Comparison of ENCODE assay signal across 9 cellular contexts in genomic region chrX:152821145-152821765, GRCh38. TPM values are rescaled to one million over a fixed set of nuclear protein-coding genes. Genes with fewer than 3 reads are reported as not detected.
DNase-seq lines count a peak whose midpoint lies in the region; ATAC-seq and TF ChIP-seq lines count a peak whose summit lies in the region.
"Had no signal": no experiment of that assay in that cellular context is flagged by ENCODE, and none has a peak within 500 bp of the region (broad histone marks: within the 10 kb centered on the region; RNA-seq: fewer than 3 reads in every experiment).

No MANE protein-coding gene starts in this region.

- no peak overlapping the region for H3K4me2 ChIP-seq in OCI-LY3 (ENCODE audit: low read length)

- H3K4me3 Mint-ChIP-seq in CD8-positive, alpha-beta T cell: no peak overlapping the region

- H3K36me3 ChIP-seq in OCI-LY3 (replicated peaks; ENCODE audit: low read depth, low read length) (no peaks in the 10 kb centered on the region), stomach (no peaks in the 10 kb centered on the region)
- H3K36me3 ChIP-seq in CD8-positive, alpha-beta T cell (ENCODE audit: insufficient read depth, low read length): no peaks in the 10 kb centered on the region

- POLR2A ChIA-PET in CD8-positive, alpha-beta T cell (lab: Charles Lee): no interaction called here

- no peak for ATAC-seq in HG03045 (IDR thresholded peaks at IDR 0.05; ENCODE audit: unreplicated experiment)
- no peak for ATAC-seq in CD8-positive, alpha-beta T cell

- peak; percentile 71 for TF ChIP-seq CTCF in OCI-LY3 (IDR thresholded peaks at IDR 0.05; ENCODE audit: low read depth, low read length)
- peak; percentile 73 for TF ChIP-seq CTCF in epithelial cell of proximal tubule (conservative IDR thresholded peaks at IDR 0.05; ENCODE audit: low read depth, low read length)
- TF ChIP-seq CTCF in stomach (IDR thresholded peaks at IDR 0.05): peak in 5 of 7 experiments; percentile 6 to 39 (median 25)
- TF ChIP-seq CTCF in CD8-positive, alpha-beta T cell (IDR thresholded peaks at IDR 0.05): no peak

- H3K4me3 ChIP-seq in OCI-LY3 (ENCODE audit: low read length) (no peak overlapping the region), epithelial cell of proximal tubule (ENCODE audit: low read depth, low read length) (no peak overlapping the region), stomach (no peak overlapping the region)
- H3K4me3 ChIP-seq in CD8-positive, alpha-beta T cell (ENCODE audit: low read depth, low read length): no peak overlapping the region

- H3K9ac ChIP-seq in OCI-LY3 (ENCODE audit: low read length): no peak overlapping the region

- H2AFZ ChIP-seq in OCI-LY3 (ENCODE audit: low read depth, low read length): no peak overlapping the region

- H3K27ac ChIP-seq in OCI-LY3 (ENCODE audit: low read length): no peak overlapping the region
- no peak overlapping the region for H3K27ac ChIP-seq in stomach
- no peak overlapping the region for H3K27ac ChIP-seq in CD8-positive, alpha-beta T cell (ENCODE audit: low read depth, low read length)

- 0 out of 2 replicates have a peak, but pooled peaks cover 3% of the 10 kb centered on the region for H3K27me3 ChIP-seq in OCI-LY3 (ENCODE audit: low read depth, low read length)
- peaks cover 0 to 3% (median 0%) of the 10 kb centered on the region in 3 donors for H3K27me3 ChIP-seq in stomach
- H3K27me3 ChIP-seq in CD8-positive, alpha-beta T cell (ENCODE audit: insufficient read depth, low read length): no peaks in the 10 kb centered on the region

- WGBS in stomach, 5 donors: 38 to 54% (median 42%) methylated on average over 3 of the region's 3 CpGs

- H3K27me3 Mint-ChIP-seq in CD8-positive, alpha-beta T cell (ENCODE audit: low read depth): peaks cover 5% of the 10 kb centered on the region

- H3K4me1 ChIP-seq in OCI-LY3 (ENCODE audit: low read length): no peaks in the 10 kb centered on the region
- no peaks in the 10 kb centered on the region for H3K4me1 ChIP-seq in stomach
- H3K4me1 ChIP-seq in CD8-positive, alpha-beta T cell (ENCODE audit: insufficient read depth, low read length): no peaks in the 10 kb centered on the region

- intact Hi-C loops in stomach (cut with DNase I; ENCODE audit: low total_unique reads): no loop called here
- intact Hi-C loops in CD8-positive, alpha-beta T cell (cut with DNase I, micrococcal nuclease): no loop called here

- H3K9me3 ChIP-seq in OCI-LY3 (ENCODE audit: insufficient read depth, low read length) (no peaks in the 10 kb centered on the region), stomach (no peaks in the 10 kb centered on the region)
- H3K9me3 ChIP-seq in CD8-positive, alpha-beta T cell (ENCODE audit: low read length): no peaks in the 10 kb centered on the region

- peak; percentile 0 for DNase-seq in DMS114 treated with DMSO at 0.1 percent for 48 hours (lab: John Stamatoyannopoulos, UW; ENCODE audit: unreplicated experiment)
- DNase-seq in H4 (ENCODE audit: low spot score): peak; percentile 38
- no peak for DNase-seq in epithelial cell of proximal tubule (ENCODE audit: low read depth)
- DNase-seq in stomach: peak; percentile 52
- DNase-seq in NCI-H774 (lab: John Stamatoyannopoulos, UW): no peak
- DNase-seq in CD8-positive, alpha-beta T cell: no peak

- H3K79me2 ChIP-seq in OCI-LY3 (ENCODE audit: low read length): no peaks in the 10 kb centered on the region

- H3K36me3 Mint-ChIP-seq in CD8-positive, alpha-beta T cell: no peaks in the 10 kb centered on the region

- CTCF ChIA-PET in CD8-positive, alpha-beta T cell (lab: Charles Lee): interaction anchor here (1.0 to 1.4 kb wide), 3 partner anchors 9 to 13 kb away, joined by 3 read pairs; no protein-coding TSS in a partner anchor

- no peak for TF ChIP-seq EP300 in stomach (IDR thresholded peaks at IDR 0.05)

- H3K9me3 Mint-ChIP-seq in CD8-positive, alpha-beta T cell: no peaks in the 10 kb centered on the region

- H3K4me1 Mint-ChIP-seq in CD8-positive, alpha-beta T cell (ENCODE audit: low read depth): no peaks in the 10 kb centered on the region

- no peaks in the 10 kb centered on the region for H4K20me1 ChIP-seq in OCI-LY3 (ENCODE audit: insufficient read depth, low read length)

- TF ChIP-seq POLR2A in stomach (IDR thresholded peaks at IDR 0.05): no peak

- no peak overlapping the region for H3K27ac Mint-ChIP-seq in CD8-positive, alpha-beta T cell

RNA-seq across cellular contexts. Expression of gene CETN2, which starts 9.3 kb away (rescaled TPM):
- 68.5 and 69.1 TPM in 2 replicates for total RNA-seq in H4 (2014; rRNA removed; shearing (Covaris generic))
- 34.4 and 53.7 TPM in 2 replicates for total RNA-seq in epithelial cell of proximal tubule
- total RNA-seq in stomach: 10 to 100 TPM in 4 of 5 donors, 1 to 10 TPM in 1; 10.0 to 45.5 (median 29.0) TPM
- polyA plus RNA-seq in stomach: 10 to 100 TPM; 29.0 to 33.1 (median 32.4) TPM
- 1 to 10 TPM; 3.9 to 4.9 TPM for total RNA-seq in CD8-positive, alpha-beta T cell

RNA-seq across cellular contexts. Expression of gene NSDHL, which starts 9.6 kb away (rescaled TPM):
- total RNA-seq in H4 (2014; rRNA removed; shearing (Covaris generic)): 14.8 and 24.5 TPM in 2 replicates
- 19.3 and 47.4 TPM in 2 replicates for total RNA-seq in epithelial cell of proximal tubule
- 10 to 100 TPM in 1 of 5 donors, 1 to 10 TPM in 2, under 1 TPM in 2; 0.58 to 45.5 (median 6.8) TPM for total RNA-seq in stomach
- 10 to 100 TPM in 2 of 3 donors, 1 to 10 TPM in 1; 9.5 to 28.3 (median 15.6) TPM for polyA plus RNA-seq in stomach
- total RNA-seq in CD8-positive, alpha-beta T cell: 1 to 10 TPM; 3.3 to 3.6 TPM

RNA-seq across cellular contexts. Expression of gene MAGEA6, which starts 51.8 kb away (rescaled TPM):
- total RNA-seq in H4 (2014; rRNA removed; shearing (Covaris generic)): 65.0 and 82.7 TPM in 2 replicates
- total RNA-seq in epithelial cell of proximal tubule (not detected in 2 replicates), stomach (not detected)
- not detected for polyA plus RNA-seq in stomach
- total RNA-seq in CD8-positive, alpha-beta T cell: not detected
- total RNA-seq: mononuclear cell had no signal

Comparison
In these comparisons a context has a peak if more than half of its experiments do, and no peak if none do; other contexts are left out.
1. DNase-seq: peak in DMS114 treated with DMSO at 0.1 percent for 48 hours (single experiment), H4 (single experiment) and stomach (single experiment); none in epithelial cell of proximal tubule (single experiment), NCI-H774 (single experiment) and CD8-positive, alpha-beta T cell (0 of 7).
2. RNA of gene MAGEA6, which starts 51.8 kb away (total RNA-seq): 65.0 to 82.7 TPM in H4; not detected in epithelial cell of proximal tubule, not detected in stomach and not detected in CD8-positive, alpha-beta T cell; every median in the first group is over 10 times any median in the second.